24 cellular contexts compared by ENCODE assay signal in genomic region chr16:28882476-28883180, GRCh38. TPM values are rescaled to one million over a fixed set of nuclear protein-coding genes. Genes with fewer than 3 reads are reported as not detected.
DNase-seq lines count a peak whose midpoint lies in the region; ATAC-seq, FAIRE-seq and TF ChIP-seq lines count a peak whose summit lies in the region.
"Had no signal": no experiment of that assay in that cellular context is flagged by ENCODE, and none has a peak within 500 bp of the region (broad histone marks: within the 10 kb centered on the region; RNA-seq: fewer than 3 reads in every experiment).

No MANE protein-coding gene starts in this region.

- peaks cover 6% of the 10 kb centered on the region for H3K27me3 Mint-ChIP-seq in T-helper 1 cell treated with Interleukin-12 subunit alpha and Interleukin-12 subunit beta and Interleukin-4 antibody, amounts not matched to agents 30 μg/mL and 1 μg/mL, for 36 hours (ENCODE audit: low read depth)
- H3K27me3 Mint-ChIP-seq in nephron (ENCODE audit: low read depth), result no peaks in the 10 kb centered on the region

- no peak for ATAC-seq in K562
- ATAC-seq: esophagus mucosa, left cardiac atrium had no signal

- DNase-seq in T-helper 1 cell (no peak), K562 (ENCODE audit: extremely low read depth in 1 of 4, low spot score in 3 of 4) (no peak), spleen (peak; percentile 59), GM23248 (no peak)
- no peak for DNase-seq in stimulated activated CD4-positive, alpha-beta T cell treated with anti-CD3 and anti-CD28 coated beads, Interleukin-4, amount 100 ng/mL, for 1 hour
- no peak for DNase-seq in stimulated activated CD4-positive, alpha-beta T cell treated with anti-CD3 and anti-CD28 coated beads, Interleukin-1b, Interleukin-23, amount 100 ng/mL, for 48 hours
- DNase-seq: activated CD4-positive, alpha-beta T cell treated with anti-CD3 and anti-CD28 coated beads, Interleukin-2, amount 50 U/mL, for 4 hours; activated naive CD4-positive, alpha-beta T cell treated with anti-CD3 and anti-CD28 coated beads for 36 hours; anterior cingulate cortex; Calu3; effector CD4-positive, alpha-beta T cell; KG1; left cardiac atrium; NCI-H1694; NCI-H2171 treated with DMSO at 0.1 percent for 48 hours; NCI-H748 treated with DMSO at 0.1 percent for 48 hours had no signal

- H3K9me2 ChIP-seq in GM23248 (ENCODE audit: insufficient read depth), result no peaks in the 10 kb centered on the region

- no peak overlapping the region for H3K4me3 Mint-ChIP-seq in T-helper 1 cell treated with Interleukin-12 subunit alpha and Interleukin-12 subunit beta and Interleukin-4 antibody, amounts not matched to agents 30 μg/mL and 1 μg/mL, for 36 hours
- H3K4me3 Mint-ChIP-seq in nephron, result peak overlapping the region; percentile 72 to 74 (median 74)

- BruUV-seq in K562 (replicated peaks; lab: Mats Ljungman, UMichigan), result no TSS peak

- H3K4me2 ChIP-seq in K562 (ENCODE audit: insufficient read depth, low read length) (no peak overlapping the region), GM23248 (ENCODE audit: unreplicated experiment) (no peak overlapping the region)

- no peak for FAIRE-seq in K562 (lab: Jason Lieb, UNC)
- FAIRE-seq: A204.1 had no signal

- TF ChIP-seq POLR2A in K562 (conservative IDR thresholded peaks at IDR 0.05) (no peak), spleen (IDR thresholded peaks at IDR 0.05) (no peak)

- H3K36me3 Mint-ChIP-seq in T-helper 1 cell treated with Interleukin-12 subunit alpha and Interleukin-12 subunit beta and Interleukin-4 antibody, amounts not matched to agents 30 μg/mL and 1 μg/mL, for 36 hours (ENCODE audit: low read depth), result no peaks in the 10 kb centered on the region
- H3K36me3 Mint-ChIP-seq in nephron (ENCODE audit: low read depth), result no peaks in the 10 kb centered on the region

- no peaks in the 10 kb centered on the region for H3K9me1 ChIP-seq in K562 (ENCODE audit: control insufficient read depth, insufficient read depth, low read length)

- H3K9me3 ChIP-seq in K562 (replicated peaks; ENCODE audit: control insufficient read depth, insufficient read depth, low read depth, low read length), result no peaks in the 10 kb centered on the region
- H3K9me3 ChIP-seq in spleen, result no peaks in the 10 kb centered on the region
- no peaks in the 10 kb centered on the region for H3K9me3 ChIP-seq in GM23248 (ENCODE audit: low read depth)

- no peak overlapping the region for H3K4me3 ChIP-seq in K562
- H3K4me3 ChIP-seq in spleen, result no peak overlapping the region
- H3K4me3 ChIP-seq in GM23248, result no peak overlapping the region

- TF ChIP-seq RAD21 in K562 (CRISPR knock-in tag; conservative IDR thresholded peaks at IDR 0.05 in 1 of 2, IDR thresholded peaks at IDR 0.05 in 1 of 2), result no peak

- H3F3A ChIP-seq in GM23248 (ENCODE audit: insufficient read depth), result no peaks in the 10 kb centered on the region

- peak overlapping the region; percentile 52 for H3K27ac Mint-ChIP-seq in T-helper 1 cell treated with Interleukin-12 subunit alpha and Interleukin-12 subunit beta and Interleukin-4 antibody, amounts not matched to agents 30 μg/mL and 1 μg/mL, for 36 hours
- H3K27ac Mint-ChIP-seq in nephron, result peak overlapping the region in 2 of 3 experiments; percentile 27 to 76
- H3K27ac Mint-ChIP-seq: activated naive CD4-positive, alpha-beta T cell treated with anti-CD3 and anti-CD28 coated beads for 36 hours had no signal

- H3K36me3 ChIP-seq in K562 (ENCODE audit: control insufficient read depth, insufficient read depth, low read length) (no peaks in the 10 kb centered on the region), spleen (no peaks in the 10 kb centered on the region), GM23248 (ENCODE audit: low read depth) (no peaks in the 10 kb centered on the region)

- H4K20me1 ChIP-seq in K562 (replicated peaks; ENCODE audit: control insufficient read depth, insufficient read depth, low read length), result no peaks in the 10 kb centered on the region
- no peaks in the 10 kb centered on the region for H4K20me1 ChIP-seq in GM23248 (ENCODE audit: insufficient read depth)

- no peak for TF ChIP-seq EP300 in K562 (IDR thresholded peaks at IDR 0.05; ENCODE audit: low read length)

- WGBS in K562 (ENCODE audit: insufficient coverage, low coverage, missing lambda C conversion rate), result 67% methylated on average over 23 of the region's 27 CpGs
- 58 to 76% (median 68%) methylated on average over 23 to 27 of the region's 27 CpGs for WGBS in spleen, 5 donors
- 38 to 44% methylated on average over 19 to 23 of the region's 27 CpGs for WGBS in GM23248 (ENCODE audit: low coverage in 1 of 2, low lambda C conversion rate in 2 of 2, missing lambda C conversion rate in 2 of 2), 2 experiments

- H3K4me1 Mint-ChIP-seq in T-helper 1 cell treated with Interleukin-12 subunit alpha and Interleukin-12 subunit beta and Interleukin-4 antibody, amounts not matched to agents 30 μg/mL and 1 μg/mL, for 36 hours (ENCODE audit: low read depth), result peaks cover 14% of the 10 kb centered on the region
- peaks cover 43% of the 10 kb centered on the region for H3K4me1 Mint-ChIP-seq in nephron

- H2AFZ ChIP-seq in K562 (ENCODE audit: low read depth, low read length) (no peak overlapping the region), GM23248 (no peak overlapping the region)

- H3K27ac ChIP-seq in K562 (ENCODE audit: extremely low read depth, low read depth, low read length), result no peak overlapping the region
- H3K27ac ChIP-seq in spleen, result no peak overlapping the region
- no peak overlapping the region for H3K27ac ChIP-seq in GM23248
- H3K27ac ChIP-seq: VCaP had no signal

- POLR2A ChIA-PET in K562 (lab: Yijun Ruan, JAX), result interaction anchor here (0.7 kb wide), 1 partner anchor 54 kb away, joined by 3 read pairs; no protein-coding TSS in a partner anchor

- peak overlapping the region in 1 of 2 experiments; percentile 77; a peak in 2 of 4 replicates for H3K9ac ChIP-seq in K562 (ENCODE audit: insufficient read depth in 1 of 2, low read depth in 2 of 2, low read length in 2 of 2)
- no peak overlapping the region for H3K9ac ChIP-seq in GM23248

- H3K27me3 ChIP-seq in K562 (ENCODE audit: control insufficient read depth in 2 of 2, insufficient read depth in 2 of 2, low read length in 2 of 2), result no peaks in the 10 kb centered on the region
- peaks cover 0 to 34% (median 0%) of the 10 kb centered on the region in 7 donors for H3K27me3 ChIP-seq in spleen (replicated peaks in 1 of 7)
- no peaks in the 10 kb centered on the region for H3K27me3 ChIP-seq in GM23248 (replicated peaks; ENCODE audit: insufficient read depth)

- H3K4me1 ChIP-seq in K562 (replicated peaks in 1 of 2; ENCODE audit: control insufficient read depth in 2 of 2, insufficient read depth in 2 of 2, low read length in 2 of 2), result peaks cover 11 to 43% of the 10 kb centered on the region in 2 experiments; a peak in 4 of 5 replicates
- H3K4me1 ChIP-seq in spleen, result peaks cover 6 to 27% (median 19%) of the 10 kb centered on the region in 6 donors
- peaks cover 4% of the 10 kb centered on the region; the same call in 1 of the 2 replicates for H3K4me1 ChIP-seq in GM23248 (ENCODE audit: insufficient read depth)

- H3K79me2 ChIP-seq in K562 (ENCODE audit: control insufficient read depth, insufficient read depth, low read length), result peaks cover 9% of the 10 kb centered on the region
- no peaks in the 10 kb centered on the region for H3K79me2 ChIP-seq in GM23248 (ENCODE audit: insufficient read depth)

- H3K9me3 Mint-ChIP-seq in T-helper 1 cell treated with Interleukin-12 subunit alpha and Interleukin-12 subunit beta and Interleukin-4 antibody, amounts not matched to agents 30 μg/mL and 1 μg/mL, for 36 hours, result no peaks in the 10 kb centered on the region
- no peaks in the 10 kb centered on the region for H3K9me3 Mint-ChIP-seq in nephron
- H3K9me3 Mint-ChIP-seq: activated naive CD4-positive, alpha-beta T cell treated with anti-CD3 and anti-CD28 coated beads for 36 hours had no signal

- CTCF ChIA-PET in K562 (lab: Yijun Ruan, JAX; ENCODE audit: low intra/inter-chr PET ratio), result no interaction called here

- TF ChIP-seq CTCF in K562 (IDR thresholded peaks at IDR 0.05 in 2 of 3, conservative IDR thresholded peaks at IDR 0.05 in 1 of 3; ENCODE audit: insufficient read depth in 2 of 3, low read depth in 1 of 3, low read length in 3 of 3) (no peak), nephron (IDR thresholded peaks at IDR 0.05; ENCODE audit: unreplicated experiment in 3 of 3) (peak in 1 of 3 experiments; percentile 41), spleen (IDR thresholded peaks at IDR 0.05 in 8 of 11, conservative IDR thresholded peaks at IDR 0.05 in 3 of 11) (no peak)

- intact Hi-C loops in K562 (cut with micrococcal nuclease) (loop anchor here (5.0 kb wide), 2 partner anchors 35 to 55 kb away; partner anchors contain the start of gene TUFM), spleen (cut with DNase I; ENCODE audit: low total_unique reads) (no loop called here)

- in situ Hi-C loops in K562 (cut with MboI), result no loop called here
- in situ Hi-C loops in GM23248 (cut with MboI), result no loop called here

RNA-seq across cellular contexts. Expression of gene ATP2A1, which starts 4.3 kb away (rescaled TPM):
- 19.9 and 68.6 TPM in 2 replicates for total RNA-seq in K562 (2011; cell fraction: chromatin; rRNA removed; ENCODE audit: low replicate concordance)
- total RNA-seq in K562 (2011; cell fraction: nucleolus; rRNA removed), result 13.0 and 15.8 TPM in 2 replicates
- 17.7 and 18.4 TPM in 2 replicates for total RNA-seq in K562 (2011; cell fraction: nucleoplasm; rRNA removed)
- total RNA-seq in K562 (2014; rRNA removed) (0.41 and 0.65 TPM in 2 replicates), K562 (2014; rRNA removed; fragmentation: Illumina TruSeq; extraction: Trizol) (0.64 and 0.65 TPM in 2 replicates), K562 (2015; rRNA removed; fragmentation: Illumina TruSeq; extraction: Trizol) (0.65 and 1.9 TPM in 2 replicates), K562 (2021) (2.3 and 2.6 TPM in 2 replicates), spleen (1 to 10 TPM in 2 of 7 donors, under 1 TPM in 3, not detected in 2; 0.26 to 1.5 (median 0.82) TPM)
- polyA plus RNA-seq in K562 (2011; rRNA removed) (1.2 and 3.1 TPM in 2 replicates), K562 (2014; fragmentation: Illumina TruSeq; extraction: Trizol) (1.8 TPM in 2 replicates), K562 (2014; fragmentation: Nextera tagmentation; extraction: Ambion mirVana) (under 1 TPM; 0.25 to 0.58 TPM), K562 (2014; rRNA removed) (1.4 and 1.8 TPM in 2 replicates), spleen (under 1 TPM; 0.33 to 0.46 (median 0.42) TPM), GM23248 (2016; fragmentation: Nextera tagmentation; extraction: Ambion mirVana) (0.09 and 0.10 TPM in 2 replicates)
- 1.5 and 2.5 TPM in 2 replicates for polyA plus RNA-seq in K562 (2011; cell fraction: cytosol; rRNA removed)
- polyA plus RNA-seq in K562 (2011; cell fraction: nucleus; rRNA removed), result 27.8 and 31.5 TPM in 2 replicates
- polyA plus RNA-seq in K562 (2012), result 2.8 and 6.1 TPM in 2 replicates
- 0.60 and 2.1 TPM in 2 replicates for polyA minus RNA-seq in K562 (2011; rRNA and poly(A)+ RNA removed)
- 0.76 and 1.4 TPM in 2 replicates for polyA minus RNA-seq in K562 (2011; cell fraction: cytosol; rRNA and poly(A)+ RNA removed)
- polyA minus RNA-seq in K562 (2011; cell fraction: nucleus; rRNA and poly(A)+ RNA removed), result 2.0 and 4.8 TPM in 2 replicates
- 0.11 TPM in 1 of 2 replicates, not detected in the other for total RNA-seq in GM23248 (2014; rRNA removed; shearing (Covaris generic))

RNA-seq across cellular contexts. Expression of gene SH2B1, which starts 19.0 kb away (rescaled TPM):
- 80.7 and 204 TPM in 2 replicates for total RNA-seq in K562 (2011; cell fraction: chromatin; rRNA removed; ENCODE audit: low replicate concordance)
- 124 and 147 TPM in 2 replicates for total RNA-seq in K562 (2011; cell fraction: nucleolus; rRNA removed)
- 94.3 and 96.1 TPM in 2 replicates for total RNA-seq in K562 (2011; cell fraction: nucleoplasm; rRNA removed)
- total RNA-seq in K562 (2014; rRNA removed) (24.7 and 25.9 TPM in 2 replicates), K562 (2014; rRNA removed; fragmentation: Illumina TruSeq; extraction: Trizol) (4.2 and 9.5 TPM in 2 replicates), K562 (2015; rRNA removed; fragmentation: Illumina TruSeq; extraction: Trizol) (15.3 and 16.8 TPM in 2 replicates), K562 (2021) (52.5 and 58.2 TPM in 2 replicates), spleen (10 to 100 TPM; 25.9 to 70.7 (median 60.7) TPM)
- polyA plus RNA-seq in K562 (2011; rRNA removed) (12.3 and 23.7 TPM in 2 replicates), K562 (2014; fragmentation: Illumina TruSeq; extraction: Trizol) (39.4 and 43.6 TPM in 2 replicates), K562 (2014; fragmentation: Nextera tagmentation; extraction: Ambion mirVana) (under 1 TPM; 0.18 to 0.53 TPM), K562 (2014; rRNA removed) (41.7 and 42.5 TPM in 2 replicates), spleen (10 to 100 TPM; 28.1 to 60.8 (median 42.7) TPM), GM23248 (2016; fragmentation: Nextera tagmentation; extraction: Ambion mirVana) (8.4 and 8.8 TPM in 2 replicates)
- 17.1 and 29.3 TPM in 2 replicates for polyA plus RNA-seq in K562 (2011; cell fraction: cytosol; rRNA removed)
- 163 and 237 TPM in 2 replicates for polyA plus RNA-seq in K562 (2011; cell fraction: nucleus; rRNA removed)
- polyA plus RNA-seq in K562 (2012), result 36.6 and 51.3 TPM in 2 replicates
- 3.2 and 4.6 TPM in 2 replicates for polyA minus RNA-seq in K562 (2011; rRNA and poly(A)+ RNA removed)
- polyA minus RNA-seq in K562 (2011; cell fraction: cytosol; rRNA and poly(A)+ RNA removed), result 8.1 and 11.8 TPM in 2 replicates
- 28.5 and 28.7 TPM in 2 replicates for polyA minus RNA-seq in K562 (2011; cell fraction: nucleus; rRNA and poly(A)+ RNA removed)
- 16.8 and 21.8 TPM in 2 replicates for total RNA-seq in GM23248 (2014; rRNA removed; shearing (Covaris generic))

RNA-seq across cellular contexts. Expression of gene TUFM, which starts 36.5 kb away (rescaled TPM):
- total RNA-seq in K562 (2011; cell fraction: chromatin; rRNA removed; ENCODE audit: low replicate concordance), result 141 and 307 TPM in 2 replicates
- 333 and 347 TPM in 2 replicates for total RNA-seq in K562 (2011; cell fraction: nucleolus; rRNA removed)
- 204 and 233 TPM in 2 replicates for total RNA-seq in K562 (2011; cell fraction: nucleoplasm; rRNA removed)
- total RNA-seq in K562 (2014; rRNA removed), result 366 and 468 TPM in 2 replicates
- total RNA-seq in K562 (2014; rRNA removed; fragmentation: Illumina TruSeq; extraction: Trizol), result 202 and 249 TPM in 2 replicates
- total RNA-seq in K562 (2015; rRNA removed; fragmentation: Illumina TruSeq; extraction: Trizol), result 255 and 256 TPM in 2 replicates
- total RNA-seq in K562 (2021), result 410 and 434 TPM in 2 replicates
- polyA plus RNA-seq in K562 (2011; rRNA removed), result 174 and 217 TPM in 2 replicates
- polyA plus RNA-seq in K562 (2011; cell fraction: cytosol; rRNA removed), result 203 and 308 TPM in 2 replicates
- 506 and 760 TPM in 2 replicates for polyA plus RNA-seq in K562 (2011; cell fraction: nucleus; rRNA removed)
- polyA plus RNA-seq in K562 (2012), result 267 and 370 TPM in 2 replicates
- polyA plus RNA-seq in K562 (2014; fragmentation: Illumina TruSeq; extraction: Trizol), result 354 and 374 TPM in 2 replicates
- 10 to 100 TPM; 34.1 to 71.2 TPM for polyA plus RNA-seq in K562 (2014; fragmentation: Nextera tagmentation; extraction: Ambion mirVana)
- 275 and 298 TPM in 2 replicates for polyA plus RNA-seq in K562 (2014; rRNA removed)
- 73.7 and 83.7 TPM in 2 replicates for polyA minus RNA-seq in K562 (2011; rRNA and poly(A)+ RNA removed)
- polyA minus RNA-seq in K562 (2011; cell fraction: cytosol; rRNA and poly(A)+ RNA removed), result 105 and 124 TPM in 2 replicates
- polyA minus RNA-seq in K562 (2011; cell fraction: nucleus; rRNA and poly(A)+ RNA removed), result 69.0 and 71.4 TPM in 2 replicates
- total RNA-seq in spleen, result 100 to 1,000 TPM in 5 of 7 donors, 10 to 100 TPM in 2; 76.3 to 136 (median 103) TPM
- polyA plus RNA-seq in spleen, result 100 to 1,000 TPM; 182 to 194 (median 190) TPM
- 95.2 and 107 TPM in 2 replicates for total RNA-seq in GM23248 (2014; rRNA removed; shearing (Covaris generic))
- 141 and 148 TPM in 2 replicates for polyA plus RNA-seq in GM23248 (2016; fragmentation: Nextera tagmentation; extraction: Ambion mirVana)

RNA-seq across cellular contexts. Expression of gene RABEP2, which starts 42.4 kb away (rescaled TPM):
- total RNA-seq in K562 (2011; cell fraction: chromatin; rRNA removed; ENCODE audit: low replicate concordance), result 11.5 and 16.7 TPM in 2 replicates
- total RNA-seq in K562 (2011; cell fraction: nucleolus; rRNA removed), result 12.7 and 13.3 TPM in 2 replicates
- total RNA-seq in K562 (2011; cell fraction: nucleoplasm; rRNA removed), result 7.5 and 12.1 TPM in 2 replicates
- total RNA-seq in K562 (2014; rRNA removed) (13.4 and 14.4 TPM in 2 replicates), K562 (2014; rRNA removed; fragmentation: Illumina TruSeq; extraction: Trizol) (1.3 and 2.4 TPM in 2 replicates), K562 (2015; rRNA removed; fragmentation: Illumina TruSeq; extraction: Trizol) (10.1 and 11.0 TPM in 2 replicates), K562 (2021) (7.9 and 10.6 TPM in 2 replicates), spleen (10 to 100 TPM; 43.1 to 82.5 (median 51.0) TPM)
- polyA plus RNA-seq in K562 (2011; rRNA removed) (3.5 and 4.9 TPM in 2 replicates), K562 (2014; fragmentation: Illumina TruSeq; extraction: Trizol) (1.6 and 4.5 TPM in 2 replicates), K562 (2014; fragmentation: Nextera tagmentation; extraction: Ambion mirVana) (under 1 TPM; 0.15 to 0.20 TPM), K562 (2014; rRNA removed) (10.3 and 16.6 TPM in 2 replicates), spleen (10 to 100 TPM; 40.8 to 90.0 (median 64.5) TPM), GM23248 (2016; fragmentation: Nextera tagmentation; extraction: Ambion mirVana) (14.0 and 15.4 TPM in 2 replicates)
- polyA plus RNA-seq in K562 (2011; cell fraction: cytosol; rRNA removed), result 3.5 and 6.3 TPM in 2 replicates
- polyA plus RNA-seq in K562 (2011; cell fraction: nucleus; rRNA removed), result 8.3 and 10.7 TPM in 2 replicates
- polyA plus RNA-seq in K562 (2012), result 9.7 and 12.6 TPM in 2 replicates
- 2.9 and 3.5 TPM in 2 replicates for polyA minus RNA-seq in K562 (2011; rRNA and poly(A)+ RNA removed)
- polyA minus RNA-seq in K562 (2011; cell fraction: cytosol; rRNA and poly(A)+ RNA removed), result 1.8 and 4.3 TPM in 2 replicates
- 4.1 and 4.6 TPM in 2 replicates for polyA minus RNA-seq in K562 (2011; cell fraction: nucleus; rRNA and poly(A)+ RNA removed)
- 34.7 and 53.4 TPM in 2 replicates for total RNA-seq in GM23248 (2014; rRNA removed; shearing (Covaris generic))

RNA-seq across cellular contexts. Expression of gene CD19, which starts 49.1 kb away (rescaled TPM):
- total RNA-seq in K562 (2011; cell fraction: chromatin; rRNA removed; ENCODE audit: low replicate concordance), result 1.8 TPM in 1 of 2 replicates, not detected in the other
- total RNA-seq in K562 (2011; cell fraction: nucleolus; rRNA removed), result 1.2 and 1.8 TPM in 2 replicates
- 0.76 and 1.0 TPM in 2 replicates for total RNA-seq in K562 (2011; cell fraction: nucleoplasm; rRNA removed)
- total RNA-seq in K562 (2014; rRNA removed) (2.8 and 4.0 TPM in 2 replicates), K562 (2014; rRNA removed; fragmentation: Illumina TruSeq; extraction: Trizol) (1.2 and 1.3 TPM in 2 replicates), K562 (2015; rRNA removed; fragmentation: Illumina TruSeq; extraction: Trizol) (3.3 and 4.0 TPM in 2 replicates), K562 (2021) (3.0 and 3.7 TPM in 2 replicates), spleen (100 to 1,000 TPM in 3 of 7 donors, 10 to 100 TPM in 4; 77.0 to 120 (median 98.0) TPM)
- polyA plus RNA-seq in K562 (2011; rRNA removed) (1.4 and 2.1 TPM in 2 replicates), K562 (2014; fragmentation: Illumina TruSeq; extraction: Trizol) (1.3 and 3.3 TPM in 2 replicates), K562 (2014; fragmentation: Nextera tagmentation; extraction: Ambion mirVana) (under 1 TPM in 1 of 2 experiments, not detected in 1; 0.27 TPM), K562 (2014; rRNA removed) (2.6 and 4.1 TPM in 2 replicates), spleen (100 to 1,000 TPM; 202 to 312 (median 278) TPM), GM23248 (2016; fragmentation: Nextera tagmentation; extraction: Ambion mirVana) (not detected in 2 replicates)
- polyA plus RNA-seq in K562 (2011; cell fraction: cytosol; rRNA removed), result 4.8 and 6.7 TPM in 2 replicates
- polyA plus RNA-seq in K562 (2011; cell fraction: nucleus; rRNA removed), result 1.9 and 2.5 TPM in 2 replicates
- polyA plus RNA-seq in K562 (2012), result 4.0 and 6.3 TPM in 2 replicates
- 0.33 and 0.60 TPM in 2 replicates for polyA minus RNA-seq in K562 (2011; rRNA and poly(A)+ RNA removed)
- polyA minus RNA-seq in K562 (2011; cell fraction: cytosol; rRNA and poly(A)+ RNA removed), result 3.4 TPM in 1 of 2 replicates, not detected in the other
- 0.40 and 1.3 TPM in 2 replicates for polyA minus RNA-seq in K562 (2011; cell fraction: nucleus; rRNA and poly(A)+ RNA removed)
- total RNA-seq in GM23248 (2014; rRNA removed; shearing (Covaris generic)), result not detected in 2 replicates
- total RNA-seq: Calu3; cerebellum; T-helper 2 cell treated with Interferon-gamma antibody and Interleukin-4, amounts not matched to agents 100 ng/mL and 5 ng/mL, for 36 hours had no signal
- polyA plus RNA-seq: BJ had no signal
